Comparison of ENCODE assay signal across 1 cellular context in the genomic region with DNA sequence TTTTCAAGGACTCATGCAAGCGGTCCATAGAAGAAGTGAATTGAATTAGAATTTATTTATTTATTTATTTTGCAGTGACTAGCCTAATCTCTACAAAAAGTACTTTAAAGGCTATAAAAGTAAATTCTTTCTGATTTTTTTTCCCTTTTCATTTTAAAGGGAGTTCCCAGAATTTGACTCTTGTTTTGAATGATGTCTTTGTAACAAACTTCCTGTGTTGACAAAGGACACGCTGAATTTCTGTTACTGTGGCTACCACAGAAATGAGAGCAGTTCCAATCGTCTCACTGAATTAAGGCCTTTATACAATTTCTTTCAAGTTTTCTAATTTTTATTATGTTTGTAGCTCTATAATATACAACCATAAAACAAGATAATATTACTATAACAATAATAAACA.
TF ChIP-seq lines count a peak whose summit lies in the region.

No MANE protein-coding gene starts in this region.

TF ChIP-seq in HepG2, 621 proteins besides CTCF, POLR2A, EP300 and RAD21 (continued from another document):
- TF ChIP-seq ZNF296 (CRISPR knock-in tag; conservative IDR thresholded peaks at IDR 0.05) (no peak), RORA (CRISPR knock-in tag; IDR thresholded peaks at IDR 0.05) (no peak), ZNF616 (CRISPR knock-in tag; IDR thresholded peaks at IDR 0.05; ENCODE audit: low read depth) (no peak), PPARG (CRISPR knock-in tag; conservative IDR thresholded peaks at IDR 0.05) (no peak), DRAP1 (CRISPR knock-in tag; IDR thresholded peaks at IDR 0.05) (no peak), PLRG1 (conservative IDR thresholded peaks at IDR 0.05) (no peak), U2AF2 (IDR thresholded peaks at IDR 0.05; ENCODE audit: low read depth, low read length) (no peak), ZNF709 (CRISPR knock-in tag; IDR thresholded peaks at IDR 0.05) (no peak), ZSCAN31 (CRISPR knock-in tag; IDR thresholded peaks at IDR 0.05; ENCODE audit: low read depth) (no peak), NFKB2 (CRISPR knock-in tag; IDR thresholded peaks at IDR 0.05; ENCODE audit: borderline replicate concordance) (no peak), ELF4 (CRISPR knock-in tag; IDR thresholded peaks at IDR 0.05; ENCODE audit: borderline replicate concordance) (no peak), ZNF839 (CRISPR knock-in tag; IDR thresholded peaks at IDR 0.05; ENCODE audit: borderline replicate concordance) (no peak), NFIC (IDR thresholded peaks at IDR 0.05; ENCODE audit: low read length) (peak; percentile 34; the same call in 1 of the 2 replicates), FOXA3 (CRISPR knock-in tag; IDR thresholded peaks at IDR 0.05) (peak; percentile 74), GABPA (IDR thresholded peaks at IDR 0.05; ENCODE audit: low read depth, low read length) (no peak), GABPA (CRISPR knock-in tag; IDR thresholded peaks at IDR 0.05; ENCODE audit: low read depth) (0 out of 2 replicates have a peak, but pooled peaks have one; percentile 31), RAD51 (IDR thresholded peaks at IDR 0.05; ENCODE audit: borderline replicate concordance) (no peak), ATAD3A (CRISPR knock-in tag; IDR thresholded peaks at IDR 0.05) (no peak), SAP130 (CRISPR knock-in tag; IDR thresholded peaks at IDR 0.05; ENCODE audit: low read depth) (no peak; the same call in 1 of the 2 replicates), ZNF337 (CRISPR knock-in tag; IDR thresholded peaks at IDR 0.05; ENCODE audit: borderline replicate concordance, low read depth) (no peak), ZNF318 (CRISPR knock-in tag; IDR thresholded peaks at IDR 0.05) (no peak), PAXIP1 (CRISPR knock-in tag; conservative IDR thresholded peaks at IDR 0.05) (peak; percentile 55)
- TF ChIP-seq, protein P1, sequence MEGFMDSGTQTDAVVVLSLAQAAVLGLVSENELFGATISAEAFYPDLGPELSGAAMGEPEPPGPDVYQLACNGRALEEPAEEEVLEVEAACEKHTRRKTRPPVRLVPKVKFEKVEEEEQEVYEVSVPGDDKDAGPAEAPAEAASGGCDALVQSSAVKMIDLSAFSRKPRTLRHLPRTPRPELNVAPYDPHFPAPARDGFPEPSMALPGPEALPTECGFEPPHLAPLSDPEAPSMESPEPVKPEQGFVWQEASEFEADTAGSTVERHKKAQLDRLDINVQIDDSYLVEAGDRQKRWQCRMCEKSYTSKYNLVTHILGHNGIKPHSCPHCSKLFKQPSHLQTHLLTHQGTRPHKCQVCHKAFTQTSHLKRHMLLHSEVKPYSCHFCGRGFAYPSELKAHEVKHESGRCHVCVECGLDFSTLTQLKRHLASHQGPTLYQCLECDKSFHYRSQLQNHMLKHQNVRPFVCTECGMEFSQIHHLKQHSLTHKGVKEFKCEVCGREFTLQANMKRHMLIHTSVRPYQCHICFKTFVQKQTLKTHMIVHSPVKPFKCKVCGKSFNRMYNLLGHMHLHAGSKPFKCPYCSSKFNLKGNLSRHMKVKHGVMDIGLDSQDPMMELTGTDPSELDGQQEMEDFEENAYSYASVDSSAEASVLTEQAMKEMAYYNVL (CRISPR knock-in tag; IDR thresholded peaks at IDR 0.05; ENCODE audit: borderline replicate concordance) = no peak
